Comparison of ENCODE assay signal across 2 cellular contexts in genomic region chr18:49524349-49524748, GRCh38.
TF ChIP-seq lines count a peak whose summit lies in the region.

No MANE protein-coding gene starts in this region.

TF ChIP-seq in HEK293, 187 proteins besides CTCF, POLR2A, EP300 and RAD21:
- TF ChIP-seq ZIC2 (tag by site-specific recombination; IDR thresholded peaks at IDR 0.05) (0 out of 2 replicates have a peak, but pooled peaks have one; percentile 15), ZBTB10 (tag by site-specific recombination; IDR thresholded peaks at IDR 0.05) (no peak), GLIS1 (tag by site-specific recombination; IDR thresholded peaks at IDR 0.05) (peak; percentile 19)
TF ChIP-seq in HEK293: peak in this region for 2.

TF ChIP-seq in endothelial cell of umbilical vein, 7 proteins besides CTCF, POLR2A, EP300 and RAD21:
- no peak for TF ChIP-seq FOS (IDR thresholded peaks at IDR 0.05; ENCODE audit: borderline replicate concordance, insufficient read depth, low read length)
